7 cellular contexts compared by ENCODE assay signal in genomic region chr3:31993843-31994242, GRCh38.
"Had no signal": no experiment of that assay in that cellular context is flagged by ENCODE, and none has a peak within 500 bp of the region (broad histone marks: within the 10 kb centered on the region; RNA-seq: fewer than 3 reads in every experiment).

No MANE protein-coding gene starts in this region.

- H3K27ac ChIP-seq: HL-60 had no signal

- H3K4me2 ChIP-seq: GM23338 had no signal

- DNase-seq: H9, HCEC 1CT, KG1 had no signal

- H3K4me3 ChIP-seq: GM23338 had no signal

- H2AFZ ChIP-seq: GM23338 had no signal

- FAIRE-seq: H1, H54 had no signal

- ATAC-seq: GM23338 had no signal
